ENCODE assay signal across 21 cellular contexts in the genomic region with DNA sequence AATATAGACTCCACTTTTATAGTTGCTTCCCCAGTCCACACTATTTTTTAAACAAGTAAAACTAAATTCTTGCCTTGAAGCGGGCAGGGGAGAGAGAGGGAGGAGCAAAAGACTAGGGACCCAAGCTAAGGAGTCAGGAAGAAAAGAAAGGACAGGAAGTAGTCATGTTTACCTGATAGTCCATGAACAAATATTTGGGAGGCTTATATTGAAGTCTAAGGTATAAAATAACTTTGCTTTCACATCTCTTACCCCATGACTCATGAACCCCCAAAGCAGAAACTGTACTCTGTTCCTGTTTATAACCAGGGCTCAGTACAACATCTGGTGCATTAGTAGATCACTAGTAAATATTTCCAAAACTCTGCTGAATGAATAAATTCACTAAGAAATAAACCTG.
DNase-seq lines count a peak whose midpoint lies in the region; ATAC-seq, FAIRE-seq and TF ChIP-seq lines count a peak whose summit lies in the region.
"Had no signal": no experiment of that assay in that cellular context is flagged by ENCODE, and none has a peak within 500 bp of the region (broad histone marks: within the 10 kb centered on the region; RNA-seq: fewer than 3 reads in every experiment).

No MANE protein-coding gene starts in this region.

- TF ChIP-seq RAD21 in GM12878 (IDR thresholded peaks at IDR 0.05; ENCODE audit: insufficient read depth, low read depth, low read length), result no peak

- TF ChIP-seq POLR2A in heart left ventricle (IDR thresholded peaks at IDR 0.05) (no peak), GM12878 (IDR thresholded peaks at IDR 0.05; ENCODE audit: low read depth, low read length) (no peak), ovary (IDR thresholded peaks at IDR 0.05) (no peak)

- no peak overlapping the region for H3K4me2 ChIP-seq in GM12878 (ENCODE audit: control insufficient read depth, insufficient read depth)

- RAD21 ChIA-PET in GM12878 (lab: Charles Lee; ENCODE audit: unreplicated experiment), result interaction anchor here (1.2 to 1.9 kb wide), 4 partner anchors 58 to 338 kb away, joined by 3 to 8 read pairs (median 4); no protein-coding TSS in a partner anchor

- H2AFZ ChIP-seq in GM12878 (ENCODE audit: control insufficient read depth, low read depth, low read length), result no peak overlapping the region; the same call in 1 of the 2 replicates

- H3K9me3 ChIP-seq in heart left ventricle, result no peaks in the 10 kb centered on the region
- no peaks in the 10 kb centered on the region for H3K9me3 ChIP-seq in right cardiac atrium (ENCODE audit: control insufficient read depth, low read length)
- no peaks in the 10 kb centered on the region for H3K9me3 ChIP-seq in GM12878 (replicated peaks; ENCODE audit: control insufficient read depth, insufficient read depth, low read length)
- no peaks in the 10 kb centered on the region for H3K9me3 ChIP-seq in ovary
- H3K9me3 ChIP-seq: adrenal gland, tibial nerve had no signal

- H3K4me1 ChIP-seq in heart left ventricle (peaks cover 0 to 28% (median 15%) of the 10 kb centered on the region in 12 donors), right cardiac atrium (ENCODE audit: control insufficient read depth, insufficient read depth, low read length) (peaks cover 6% of the 10 kb centered on the region), GM12878 (ENCODE audit: control insufficient read depth, insufficient read depth, low read length) (peaks cover 9% of the 10 kb centered on the region), ovary (ENCODE audit: insufficient read depth) (no peaks in the 10 kb centered on the region)
- H3K4me1 ChIP-seq: adrenal gland, tibial nerve had no signal

- peak overlapping the region in 8 of 12 donors; percentile 7 to 46 (median 35) for H3K27ac ChIP-seq in heart left ventricle
- H3K27ac ChIP-seq in right cardiac atrium (ENCODE audit: low read length), result no peak overlapping the region
- H3K27ac ChIP-seq in GM12878 (ENCODE audit: control insufficient read depth, insufficient read depth), result no peak overlapping the region
- H3K27ac ChIP-seq in ovary, result no peak overlapping the region
- H3K27ac ChIP-seq: adrenal gland, brain microvascular endothelial cell, tibial nerve had no signal

- no TSS peak for BruUV-seq in GM12878 (replicated peaks; lab: Mats Ljungman, UMichigan)

- H3K4me3 ChIP-seq in heart left ventricle (no peak overlapping the region), right cardiac atrium (ENCODE audit: low read length) (no peak overlapping the region), GM12878 (no peak overlapping the region), ovary (no peak overlapping the region)
- H3K4me3 ChIP-seq: adrenal gland, tibial nerve had no signal

- H3K27me3 ChIP-seq in heart left ventricle, result no peaks in the 10 kb centered on the region
- H3K27me3 ChIP-seq in right cardiac atrium (ENCODE audit: control insufficient read depth, insufficient read depth), result no peaks in the 10 kb centered on the region
- no peaks in the 10 kb centered on the region for H3K27me3 ChIP-seq in GM12878 (replicated peaks in 1 of 2; ENCODE audit: control insufficient read depth in 2 of 2, insufficient read depth in 2 of 2, low read length in 1 of 2)
- H3K27me3 ChIP-seq in ovary, result no peaks in the 10 kb centered on the region
- H3K27me3 ChIP-seq: adrenal gland, brain microvascular endothelial cell, tibial nerve had no signal

- CTCF ChIA-PET in GM12878 (lab: Yijun Ruan, JAX), result interaction anchor here (1.2 to 3.5 kb wide), 10 partner anchors 8 to 333 kb away, joined by 3 to 37 read pairs (median 6); no protein-coding TSS in a partner anchor

- intact Hi-C loops in heart left ventricle (cut with DNase I), result loop anchor here in 6 of 10 donors (2.0 to 5.0 kb wide), 3 partner anchors 61 to 64 kb away; no protein-coding TSS in a partner anchor
- intact Hi-C loops in right cardiac atrium (cut with DNase I), result loop anchor here in 2 of 4 donors (2.0 to 5.0 kb wide), 2 partner anchors 61 to 64 kb away; no protein-coding TSS in a partner anchor
- intact Hi-C loops in GM12878 (cut with micrococcal nuclease; ENCODE audit: unreplicated experiment), result loop anchor here (5.0 kb wide), 2 partner anchors 194 to 334 kb away; no protein-coding TSS in a partner anchor
- intact Hi-C loops in ovary (cut with DNase I), result no loop called here

- TF ChIP-seq EP300 in GM12878 (IDR thresholded peaks at IDR 0.05; ENCODE audit: borderline replicate concordance in 1 of 2, control insufficient read depth in 1 of 2, low read depth in 2 of 2, low read length in 2 of 2) (no peak), ovary (IDR thresholded peaks at IDR 0.05) (no peak)

- TF ChIP-seq CTCF in heart left ventricle (IDR thresholded peaks at IDR 0.05), result no peak
- TF ChIP-seq CTCF in GM12878 (IDR thresholded peaks at IDR 0.05 in 2 of 3, conservative IDR thresholded peaks at IDR 0.05 in 1 of 3; ENCODE audit: control insufficient read depth in 2 of 3, extremely low read depth in 1 of 3, insufficient read depth in 1 of 3, low read depth in 3 of 3, low read length in 3 of 3), result no peak
- TF ChIP-seq CTCF in ovary (IDR thresholded peaks at IDR 0.05), result no peak

- no peak overlapping the region for H3K9ac ChIP-seq in GM12878 (ENCODE audit: control insufficient read depth, insufficient read depth, low read length)

- H3K79me2 ChIP-seq in GM12878 (ENCODE audit: control insufficient read depth, insufficient read depth, low read length), result no peaks in the 10 kb centered on the region

- H3K36me3 ChIP-seq in heart left ventricle, result peaks cover 0 to 88% (median 30%) of the 10 kb centered on the region in 9 donors
- H3K36me3 ChIP-seq in GM12878 (ENCODE audit: control insufficient read depth in 2 of 2, insufficient read depth in 2 of 2, low read length in 1 of 2), result no peaks in the 10 kb centered on the region
- no peaks in the 10 kb centered on the region for H3K36me3 ChIP-seq in ovary
- H3K36me3 ChIP-seq: adrenal gland, brain microvascular endothelial cell had no signal

- H4K20me1 ChIP-seq in GM12878 (ENCODE audit: control insufficient read depth, insufficient read depth), result no peaks in the 10 kb centered on the region

- WGBS in heart left ventricle, 4 donors, result 0 to 88% (median 41%) methylated on average over 1 of the region's 1 CpG
- WGBS in right cardiac atrium, result 0% methylated on average over 1 of the region's 1 CpG
- 47% methylated on average over 1 of the region's 1 CpG for WGBS in GM12878 (ENCODE audit: insufficient coverage, insufficient replicate concordance, low lambda C conversion rate, missing lambda C conversion rate)
- 0 to 47% (median 0%) methylated on average over 1 of the region's 1 CpG for WGBS in ovary, 3 donors

- in situ Hi-C loops in GM12878 (cut with MboI) (no loop called here), ACHN (cut with HindIII; ENCODE audit: low pct_ligation_motif_present, low pct_unique_long_range_greater_than_20kb, low sequenced_read_pairs) (no loop called here)

- POLR2A ChIA-PET in GM12878 (lab: Charles Lee), result no interaction called here

- no peak for FAIRE-seq in GM12878 (lab: Jason Lieb, UNC)

- ATAC-seq in heart left ventricle, result no peak
- no peak for ATAC-seq in right cardiac atrium
- peak; percentile 50 for ATAC-seq in HG02885 (IDR thresholded peaks at IDR 0.05; ENCODE audit: poor library complexity, unreplicated experiment)
- peak; percentile 30; the same call in 1 of the 3 replicates for ATAC-seq in GM12878
- no peak for ATAC-seq in HG03469 (IDR thresholded peaks at IDR 0.05; ENCODE audit: unreplicated experiment)
- ATAC-seq: naive thymus-derived CD4-positive, alpha-beta T cell had no signal

- DNase-seq in heart left ventricle (no peak), right cardiac atrium (no peak), GM12878 (ENCODE audit: low read depth, low spot score) (no peak), ovary (no peak), ACHN (no peak)
- no peak for DNase-seq in activated CD4-positive, alpha-beta T cell treated with anti-CD3 and anti-CD28 coated beads, Interleukin-2, amount 50 U/mL, for 1 hour
- DNase-seq: activated CD4-positive, alpha-beta memory T cell treated with anti-CD3 and anti-CD28 coated beads, Interleukin-2, amount 10 ng/mL, durations not matched to agents 7 days and 5 days; activated naive CD4-positive, alpha-beta T cell; activated T-cell treated with anti-CD3 and anti-CD28 coated beads, Interleukin-2, amount 50 U/mL, for 24 hours; adrenal gland; brain microvascular endothelial cell; cortex of kidney; endodermal cell; head of caudate nucleus; naive thymus-derived CD4-positive, alpha-beta T cell; NCI-H1694; NCI-H748 treated with DMSO at 0.1 percent for 48 hours; occipital lobe had no signal

- SMC1A ChIA-PET in GM12878 (lab: Charles Lee; ENCODE audit: uncharacterized antibody, unreplicated experiment), result interaction anchor here (0.8 to 1.8 kb wide), 6 partner anchors 10 to 334 kb away, joined by 3 to 7 read pairs (median 5); no protein-coding TSS in a partner anchor

TF ChIP-seq in GM12878, 131 proteins besides CTCF, POLR2A, EP300 and RAD21:
- TF ChIP-seq HCFC1 (IDR thresholded peaks at IDR 0.05; ENCODE audit: low read length) (no peak), SUPT20H (IDR thresholded peaks at IDR 0.05; ENCODE audit: borderline replicate concordance, control insufficient read depth, low read depth, low read length) (no peak), RFX5 (IDR thresholded peaks at IDR 0.05; ENCODE audit: low read depth, low read length) (no peak)

Comparison
In these comparisons a context has a peak if more than half of its experiments do, and no peak if none do; other contexts are left out.
1. H3K27ac ChIP-seq: peak in heart left ventricle (8 of 12); none in right cardiac atrium (single experiment), GM12878 (single experiment) and ovary (0 of 2).
2. ATAC-seq: peak in HG02885 (single experiment) and GM12878 (single experiment); none in heart left ventricle (0 of 4), right cardiac atrium (0 of 2) and HG03469 (single experiment).
3. intact Hi-C loops: an anchor here in heart left ventricle (2.0 to 5.0 kb wide) and GM12878 (5.0 kb wide); none called in ovary.